ENCODE assay signal across 13 cellular contexts in the genomic region with DNA sequence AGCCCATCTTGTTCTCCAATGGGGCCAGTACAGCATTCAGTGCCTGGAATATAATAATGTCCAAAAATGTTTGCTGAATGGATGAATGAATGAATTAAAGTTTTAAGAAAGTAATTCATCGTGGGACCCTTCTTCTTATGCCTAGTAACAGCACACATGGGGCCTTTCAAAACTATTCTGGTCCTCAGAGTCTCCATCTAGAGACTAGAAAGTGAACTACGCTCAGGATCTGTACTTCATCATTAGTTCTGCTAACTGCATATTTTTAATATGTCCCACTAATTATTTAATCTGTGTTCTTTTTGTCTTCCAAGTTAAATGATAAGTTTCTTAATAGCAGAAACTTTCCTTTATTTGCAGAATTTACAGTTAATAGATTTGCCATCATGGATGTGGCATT.
DNase-seq lines count a peak whose midpoint lies in the region; ATAC-seq and TF ChIP-seq lines count a peak whose summit lies in the region.
"Had no signal": no experiment of that assay in that cellular context is flagged by ENCODE, and none has a peak within 500 bp of the region (broad histone marks: within the 10 kb centered on the region; RNA-seq: fewer than 3 reads in every experiment).

No MANE protein-coding gene starts in this region.

- peaks cover 23% of the 10 kb centered on the region for H3K36me3 Mint-ChIP-seq in nephron progenitor cell (ENCODE audit: low read depth)

- peaks cover 0 to 59% (median 0%) of the 10 kb centered on the region in 7 donors for H3K27me3 ChIP-seq in spleen (replicated peaks in 1 of 7)

- intact Hi-C loops in spleen (cut with DNase I; ENCODE audit: low total_unique reads) = no loop called here

- peaks cover 0 to 25% (median 13%) of the 10 kb centered on the region in 8 donors for H3K9me3 ChIP-seq in spleen

- DNase-seq in NCI-H2227 (lab: John Stamatoyannopoulos, UW; ENCODE audit: unreplicated experiment) = peak; percentile 6
- no peak for DNase-seq in NCI-H2227 treated with DMSO at 0.1 percent for 48 hours (lab: John Stamatoyannopoulos, UW)
- peak; percentile 51 for DNase-seq in KBM-7
- DNase-seq in astrocyte of the cerebellum (ENCODE audit: low read depth) = no peak
- no peak for DNase-seq in nephron progenitor cell
- no peak for DNase-seq in spleen
- DNase-seq: activated naive CD4-positive, alpha-beta T cell treated with Interleukin-2 at 50 U/mL for 16 hours; H7; left ventricle myocardium superior; NCI-H2081 had no signal

- H3K27me3 Mint-ChIP-seq in nephron progenitor cell (ENCODE audit: low read depth, poor library complexity) = peaks cover 26% of the 10 kb centered on the region

- ATAC-seq in GM19035 (IDR thresholded peaks at IDR 0.05; ENCODE audit: unreplicated experiment) (no peak), HG02885 (IDR thresholded peaks at IDR 0.05; ENCODE audit: poor library complexity, unreplicated experiment) (no peak)
- ATAC-seq: left ventricle myocardium superior had no signal

- TF ChIP-seq POLR2A in spleen (IDR thresholded peaks at IDR 0.05) = no peak

- no peak overlapping the region for H3K4me3 ChIP-seq in astrocyte of the cerebellum (ENCODE audit: low read depth, low read length)
- H3K4me3 ChIP-seq in spleen = no peak overlapping the region

- 62 to 70% (median 68%) methylated on average over 2 of the region's 2 CpGs for WGBS in spleen, 5 donors

- H3K36me3 ChIP-seq in spleen = no peaks in the 10 kb centered on the region

- no peak overlapping the region for H3K4me3 Mint-ChIP-seq in nephron progenitor cell

- peaks cover 46% of the 10 kb centered on the region for H3K9me3 Mint-ChIP-seq in nephron progenitor cell

- no peaks in the 10 kb centered on the region for H3K4me1 ChIP-seq in spleen

- TF ChIP-seq CTCF in astrocyte of the cerebellum (IDR thresholded peaks at IDR 0.05; ENCODE audit: low read depth, low read length, missing control alignments) = peak; percentile 14
- TF ChIP-seq CTCF in nephron progenitor cell (IDR thresholded peaks at IDR 0.05) = peak; percentile 38
- TF ChIP-seq CTCF in spleen (IDR thresholded peaks at IDR 0.05 in 8 of 11, conservative IDR thresholded peaks at IDR 0.05 in 3 of 11) = peak in 3 of 11 experiments; percentile 11 to 25 (median 20)

- H3K27ac Mint-ChIP-seq in nephron progenitor cell = no peak overlapping the region

- H3K4me1 Mint-ChIP-seq in nephron progenitor cell = no peaks in the 10 kb centered on the region

- in situ Hi-C loops in KBM-7 (cut with MboI; ENCODE audit: low pct_unique_long_range_greater_than_20kb, low sequenced_read_pairs) = no loop called here
- in situ Hi-C loops in astrocyte of the cerebellum (cut with HindIII; ENCODE audit: low sequenced_read_pairs) = no loop called here

- no peak overlapping the region for H3K27ac ChIP-seq in spleen
- H3K27ac ChIP-seq: epithelial cell of prostate had no signal

Comparison
In these comparisons a context has a peak if more than half of its experiments do, and no peak if none do; other contexts are left out.
1. DNase-seq: peak in NCI-H2227 (single experiment) and KBM-7 (single experiment); none in NCI-H2227 treated with DMSO at 0.1 percent for 48 hours (single experiment), astrocyte of the cerebellum (single experiment), nephron progenitor cell (single experiment) and spleen (single experiment).